ENCODE assay signal across 21 cellular contexts in the genomic region with DNA sequence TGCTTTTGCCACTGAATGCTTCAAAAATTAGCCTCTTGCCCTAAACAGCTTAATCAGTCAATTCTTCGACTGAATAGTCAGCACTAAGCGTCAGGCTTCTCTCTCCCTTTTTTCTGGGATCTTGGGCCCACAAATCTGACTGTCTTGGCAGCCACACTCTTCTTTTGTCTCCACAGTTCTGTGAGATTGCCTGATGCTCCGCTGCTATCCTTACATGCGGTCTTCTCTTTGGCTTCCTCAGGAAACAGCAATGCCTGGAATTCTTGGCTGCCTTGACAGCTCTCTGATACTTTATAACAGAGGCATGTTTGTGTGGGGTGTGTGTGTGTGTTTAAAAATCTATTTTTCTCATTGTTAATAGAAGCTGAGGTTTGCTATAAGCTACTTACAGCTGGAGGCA. TPM values are rescaled to one million over a fixed set of nuclear protein-coding genes. Genes with fewer than 3 reads are reported as not detected.
DNase-seq lines count a peak whose midpoint lies in the region; ATAC-seq and TF ChIP-seq lines count a peak whose summit lies in the region.
"Had no signal": no experiment of that assay in that cellular context is flagged by ENCODE, and none has a peak within 500 bp of the region (broad histone marks: within the 10 kb centered on the region; RNA-seq: fewer than 3 reads in every experiment).

No MANE protein-coding gene starts in this region.

- DNase-seq in activated naive CD8-positive, alpha-beta T cell treated with anti-CD3 and anti-CD28 coated beads, Interleukin-2, amount 50 U/mL, for 24 hours: no peak
- peak; percentile 64 to 85 for DNase-seq in cardiac fibroblast (ENCODE audit: low read depth in 2 of 2)
- DNase-seq in iris pigment epithelial cell (ENCODE audit: low read depth): peak; percentile 67
- DNase-seq in stimulated activated effector memory CD8-positive, alpha-beta T cell treated with anti-CD3 and anti-CD28 coated beads, Interleukin-12 subunit alpha, Interleukin-12 subunit beta, amount 100 ng/mL, for 72 hours (ENCODE audit: low spot score in 2 of 2): no peak
- no peak for DNase-seq in activated CD4-positive, alpha-beta T cell treated with anti-CD3 and anti-CD28 coated beads, Interleukin-2, amount 10 ng/mL, durations not matched to agents 24 days and 14 days
- no peak for DNase-seq in erythroblast (lab: John Stamatoyannopoulos, UW)
- no peak for DNase-seq in MCF 10A (ENCODE audit: unreplicated experiment)
- DNase-seq: activated naive CD8-positive, alpha-beta T cell treated with anti-CD3 and anti-CD28 coated beads for 36 hours; Calu3; EL; NCI-H1417 treated with DMSO at 0.1 percent for 48 hours; NCI-H526; stimulated activated CD4-positive, alpha-beta T cell treated with anti-CD3 and anti-CD28 coated beads, Interleukin-4, amount 100 ng/mL, for 24 hours; stomach; T1000 had no signal

- H3K4me3 ChIP-seq in cardiac fibroblast (replicated peaks in 1 of 2; ENCODE audit: low read depth in 2 of 2, low read length in 2 of 2): no peak overlapping the region
- H3K4me3 ChIP-seq: smooth muscle cell, stomach had no signal

- POLR2A ChIA-PET in MCF 10A (lab: Yijun Ruan, JAX): interaction anchor here (0.7 kb wide), 1 partner anchor 20 kb away, joined by 3 read pairs; no protein-coding TSS in a partner anchor

- H3K4me1 Mint-ChIP-seq in activated naive CD8-positive, alpha-beta T cell (ENCODE audit: low read depth): no peaks in the 10 kb centered on the region
- peaks cover 5% of the 10 kb centered on the region for H3K4me1 Mint-ChIP-seq in activated naive CD8-positive, alpha-beta T cell treated with anti-CD3 and anti-CD28 coated beads, Interleukin-2, amount 50 U/mL, for 24 hours
- H3K4me1 Mint-ChIP-seq in stimulated activated effector memory CD8-positive, alpha-beta T cell treated with anti-CD3 and anti-CD28 coated beads, Interleukin-12 subunit alpha, Interleukin-12 subunit beta, amount 100 ng/mL, for 72 hours: no peaks in the 10 kb centered on the region
- peaks cover 5% of the 10 kb centered on the region for H3K4me1 Mint-ChIP-seq in activated CD4-positive, alpha-beta T cell treated with anti-CD3 and anti-CD28 coated beads, Interleukin-2, amount 10 ng/mL, durations not matched to agents 24 days and 14 days
- H3K4me1 Mint-ChIP-seq in MCF 10A (ENCODE audit: insufficient read depth, unreplicated experiment): no peaks in the 10 kb centered on the region
- H3K4me1 Mint-ChIP-seq: activated naive CD8-positive, alpha-beta T cell treated with anti-CD3 and anti-CD28 coated beads for 36 hours had no signal

- TF ChIP-seq POLR2A in erythroblast (IDR thresholded peaks at IDR 0.05; ENCODE audit: low read length): no peak

- peaks cover 3% of the 10 kb centered on the region for H3K36me3 Mint-ChIP-seq in activated naive CD8-positive, alpha-beta T cell
- H3K36me3 Mint-ChIP-seq in activated naive CD8-positive, alpha-beta T cell treated with anti-CD3 and anti-CD28 coated beads, Interleukin-2, amount 50 U/mL, for 24 hours (ENCODE audit: low read depth): peaks cover 22% of the 10 kb centered on the region
- H3K36me3 Mint-ChIP-seq in stimulated activated effector memory CD8-positive, alpha-beta T cell treated with anti-CD3 and anti-CD28 coated beads, Interleukin-12 subunit alpha, Interleukin-12 subunit beta, amount 100 ng/mL, for 72 hours: peaks cover 52% of the 10 kb centered on the region
- H3K36me3 Mint-ChIP-seq in activated CD4-positive, alpha-beta T cell treated with anti-CD3 and anti-CD28 coated beads, Interleukin-2, amount 10 ng/mL, durations not matched to agents 24 days and 14 days (ENCODE audit: low read depth): peaks cover 21% of the 10 kb centered on the region
- peaks cover 47% of the 10 kb centered on the region for H3K36me3 Mint-ChIP-seq in MCF 10A (ENCODE audit: insufficient read depth, unreplicated experiment)

- CTCF ChIA-PET in MCF 10A (lab: Yijun Ruan, JAX): interaction anchor here (0.7 to 1.4 kb wide), 4 partner anchors 8 to 386 kb away, joined by 3 to 8 read pairs (median 3); no protein-coding TSS in a partner anchor

- peak overlapping the region; percentile 13 for H3K27ac Mint-ChIP-seq in activated naive CD8-positive, alpha-beta T cell
- H3K27ac Mint-ChIP-seq in activated naive CD8-positive, alpha-beta T cell treated with anti-CD3 and anti-CD28 coated beads, Interleukin-2, amount 50 U/mL, for 24 hours: no peak overlapping the region
- peak overlapping the region; percentile 38 for H3K27ac Mint-ChIP-seq in stimulated activated effector memory CD8-positive, alpha-beta T cell treated with anti-CD3 and anti-CD28 coated beads, Interleukin-12 subunit alpha, Interleukin-12 subunit beta, amount 100 ng/mL, for 72 hours
- H3K27ac Mint-ChIP-seq in activated CD4-positive, alpha-beta T cell treated with anti-CD3 and anti-CD28 coated beads, Interleukin-2, amount 10 ng/mL, durations not matched to agents 24 days and 14 days: no peak overlapping the region
- H3K27ac Mint-ChIP-seq in MCF 10A (ENCODE audit: low read depth, unreplicated experiment): no peak overlapping the region
- H3K27ac Mint-ChIP-seq: activated naive CD8-positive, alpha-beta T cell treated with anti-CD3 and anti-CD28 coated beads for 36 hours; progenitor cell of endocrine pancreas; type B pancreatic cell had no signal

- TF ChIP-seq CTCF in cardiac fibroblast (IDR thresholded peaks at IDR 0.05; ENCODE audit: low read depth, low read length) (no peak), MCF 10A (IDR thresholded peaks at IDR 0.05; ENCODE audit: unreplicated experiment) (no peak)

- intact Hi-C loops in activated CD4-positive, alpha-beta T cell treated with anti-CD3 and anti-CD28 coated beads, Interleukin-2, amount 10 ng/mL, durations not matched to agents 24 days and 14 days (cut with micrococcal nuclease): loop anchor here (10.0 kb wide), 1 partner anchor 484 kb away; no protein-coding TSS in a partner anchor
- intact Hi-C loops in MCF 10A (cut with micrococcal nuclease): no loop called here

- no peak overlapping the region for H3K4me3 Mint-ChIP-seq in activated naive CD8-positive, alpha-beta T cell
- no peak overlapping the region for H3K4me3 Mint-ChIP-seq in activated naive CD8-positive, alpha-beta T cell treated with anti-CD3 and anti-CD28 coated beads, Interleukin-2, amount 50 U/mL, for 24 hours
- H3K4me3 Mint-ChIP-seq in stimulated activated effector memory CD8-positive, alpha-beta T cell treated with anti-CD3 and anti-CD28 coated beads, Interleukin-12 subunit alpha, Interleukin-12 subunit beta, amount 100 ng/mL, for 72 hours: no peak overlapping the region
- no peak overlapping the region for H3K4me3 Mint-ChIP-seq in activated CD4-positive, alpha-beta T cell treated with anti-CD3 and anti-CD28 coated beads, Interleukin-2, amount 10 ng/mL, durations not matched to agents 24 days and 14 days
- no peak overlapping the region for H3K4me3 Mint-ChIP-seq in MCF 10A (ENCODE audit: unreplicated experiment)
- H3K4me3 Mint-ChIP-seq: activated naive CD8-positive, alpha-beta T cell treated with anti-CD3 and anti-CD28 coated beads for 36 hours; type B pancreatic cell had no signal

- ATAC-seq in activated naive CD8-positive, alpha-beta T cell treated with anti-CD3 and anti-CD28 coated beads, Interleukin-2, amount 50 U/mL, for 24 hours: no peak
- no peak for ATAC-seq in stimulated activated effector memory CD8-positive, alpha-beta T cell treated with anti-CD3 and anti-CD28 coated beads, Interleukin-12 subunit alpha, Interleukin-12 subunit beta, amount 100 ng/mL, for 72 hours
- ATAC-seq: activated CD4-positive, CD25-positive, alpha-beta regulatory T cell treated with anti-CD3 and anti-CD28 coated beads, Interleukin-2, amount 50 U/mL, for 24 hours; HepG2 had no signal

- H3K9me3 Mint-ChIP-seq in activated naive CD8-positive, alpha-beta T cell (ENCODE audit: low read depth): no peaks in the 10 kb centered on the region
- H3K9me3 Mint-ChIP-seq in activated naive CD8-positive, alpha-beta T cell treated with anti-CD3 and anti-CD28 coated beads, Interleukin-2, amount 50 U/mL, for 24 hours: no peaks in the 10 kb centered on the region
- no peaks in the 10 kb centered on the region for H3K9me3 Mint-ChIP-seq in stimulated activated effector memory CD8-positive, alpha-beta T cell treated with anti-CD3 and anti-CD28 coated beads, Interleukin-12 subunit alpha, Interleukin-12 subunit beta, amount 100 ng/mL, for 72 hours
- H3K9me3 Mint-ChIP-seq in activated CD4-positive, alpha-beta T cell treated with anti-CD3 and anti-CD28 coated beads, Interleukin-2, amount 10 ng/mL, durations not matched to agents 24 days and 14 days: no peaks in the 10 kb centered on the region
- no peaks in the 10 kb centered on the region for H3K9me3 Mint-ChIP-seq in MCF 10A (ENCODE audit: unreplicated experiment)
- H3K9me3 Mint-ChIP-seq: activated naive CD8-positive, alpha-beta T cell treated with anti-CD3 and anti-CD28 coated beads for 36 hours; type B pancreatic cell had no signal

- BruUV-seq in MCF 10A (replicated peaks; lab: Mats Ljungman, UMichigan): no TSS peak

- H3K27me3 Mint-ChIP-seq in activated naive CD8-positive, alpha-beta T cell: no peaks in the 10 kb centered on the region
- H3K27me3 Mint-ChIP-seq in activated naive CD8-positive, alpha-beta T cell treated with anti-CD3 and anti-CD28 coated beads, Interleukin-2, amount 50 U/mL, for 24 hours: no peaks in the 10 kb centered on the region
- H3K27me3 Mint-ChIP-seq in activated CD4-positive, alpha-beta T cell treated with anti-CD3 and anti-CD28 coated beads, Interleukin-2, amount 10 ng/mL, durations not matched to agents 24 days and 14 days: no peaks in the 10 kb centered on the region
- H3K27me3 Mint-ChIP-seq in MCF 10A (ENCODE audit: insufficient read depth, unreplicated experiment): no peaks in the 10 kb centered on the region
- H3K27me3 Mint-ChIP-seq: activated naive CD8-positive, alpha-beta T cell treated with anti-CD3 and anti-CD28 coated beads for 36 hours; progenitor cell of endocrine pancreas; type B pancreatic cell had no signal

RNA-seq across cellular contexts. Expression of a gene that starts 32.7 kb away (rescaled TPM):
- 39.4 and 47.4 TPM in 2 replicates for total RNA-seq in activated CD4-positive, alpha-beta T cell treated with anti-CD3 and anti-CD28 coated beads, Interleukin-2, amount 10 ng/mL, durations not matched to agents 24 days and 14 days
- total RNA-seq in MCF 10A (2022): 68.1 and 68.8 TPM in 2 replicates

Comparison
In these comparisons a context has a peak if more than half of its experiments do, and no peak if none do; other contexts are left out.
1. H3K27ac Mint-ChIP-seq: peak in activated naive CD8-positive, alpha-beta T cell (single experiment) and stimulated activated effector memory CD8-positive, alpha-beta T cell treated with anti-CD3 and anti-CD28 coated beads, Interleukin-12 subunit alpha, Interleukin-12 subunit beta, amount 100 ng/mL, for 72 hours (single experiment); none in activated naive CD8-positive, alpha-beta T cell treated with anti-CD3 and anti-CD28 coated beads, Interleukin-2, amount 50 U/mL, for 24 hours (single experiment), activated CD4-positive, alpha-beta T cell treated with anti-CD3 and anti-CD28 coated beads, Interleukin-2, amount 10 ng/mL, durations not matched to agents 24 days and 14 days (single experiment) and MCF 10A (single experiment).
2. DNase-seq: peak in cardiac fibroblast (2 of 2) and iris pigment epithelial cell (single experiment); none in activated naive CD8-positive, alpha-beta T cell treated with anti-CD3 and anti-CD28 coated beads, Interleukin-2, amount 50 U/mL, for 24 hours (single experiment), stimulated activated effector memory CD8-positive, alpha-beta T cell treated with anti-CD3 and anti-CD28 coated beads, Interleukin-12 subunit alpha, Interleukin-12 subunit beta, amount 100 ng/mL, for 72 hours (0 of 2), activated CD4-positive, alpha-beta T cell treated with anti-CD3 and anti-CD28 coated beads, Interleukin-2, amount 10 ng/mL, durations not matched to agents 24 days and 14 days (single experiment), erythroblast (0 of 2) and MCF 10A (single experiment).